1 cellular context compared by ENCODE assay signal in the genomic region with DNA sequence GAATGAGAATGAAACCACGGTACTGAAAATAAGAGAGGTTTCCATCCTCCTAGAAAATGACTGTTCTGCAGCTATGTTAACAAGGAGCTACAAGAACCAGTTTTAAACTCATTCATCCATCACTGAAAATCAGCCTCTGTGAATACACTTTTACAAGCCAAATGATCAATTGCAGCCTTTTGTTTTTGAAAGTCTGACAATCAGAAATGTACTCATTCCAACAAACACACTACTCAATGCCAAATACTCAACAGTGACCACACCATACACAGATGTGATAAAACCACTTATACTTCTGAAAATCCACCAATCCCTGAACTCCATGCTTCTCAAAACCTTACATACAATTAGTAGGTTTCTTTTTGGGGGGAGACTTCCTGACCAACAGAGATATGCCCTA.
TF ChIP-seq lines count a peak whose summit lies in the region.

No MANE protein-coding gene starts in this region.

TF ChIP-seq in A549, 52 proteins besides CTCF, POLR2A, EP300 and RAD21 (continued from another document):
- TF ChIP-seq, protein P1, sequence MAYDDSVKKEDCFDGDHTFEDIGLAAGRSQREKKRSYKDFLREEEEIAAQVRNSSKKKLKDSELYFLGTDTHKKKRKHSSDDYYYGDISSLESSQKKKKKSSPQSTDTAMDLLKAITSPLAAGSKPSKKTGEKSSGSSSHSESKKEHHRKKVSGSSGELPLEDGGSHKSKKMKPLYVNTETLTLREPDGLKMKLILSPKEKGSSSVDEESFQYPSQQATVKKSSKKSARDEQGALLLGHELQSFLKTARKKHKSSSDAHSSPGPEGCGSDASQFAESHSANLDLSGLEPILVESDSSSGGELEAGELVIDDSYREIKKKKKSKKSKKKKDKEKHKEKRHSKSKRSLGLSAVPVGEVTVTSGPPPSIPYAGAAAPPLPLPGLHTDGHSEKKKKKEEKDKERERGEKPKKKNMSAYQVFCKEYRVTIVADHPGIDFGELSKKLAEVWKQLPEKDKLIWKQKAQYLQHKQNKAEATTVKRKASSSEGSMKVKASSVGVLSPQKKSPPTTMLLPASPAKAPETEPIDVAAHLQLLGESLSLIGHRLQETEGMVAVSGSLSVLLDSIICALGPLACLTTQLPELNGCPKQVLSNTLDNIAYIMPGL (CRISPR knock-in tag; IDR thresholded peaks at IDR 0.05; ENCODE audit: borderline replicate concordance), result no peak
- TF ChIP-seq ZNF302 (CRISPR knock-in tag; IDR thresholded peaks at IDR 0.05), result no peak
- no peak for TF ChIP-seq RNF2 (IDR thresholded peaks at IDR 0.05; ENCODE audit: borderline replicate concordance, low read depth)
- no peak for TF ChIP-seq KDM1A (IDR thresholded peaks at IDR 0.05; ENCODE audit: low read depth)
- no peak for TF ChIP-seq MAX (IDR thresholded peaks at IDR 0.05)
TF ChIP-seq in A549: peak in this region for 0.
